Comparison of ENCODE assay signal across 8 cellular contexts in the genomic region with DNA sequence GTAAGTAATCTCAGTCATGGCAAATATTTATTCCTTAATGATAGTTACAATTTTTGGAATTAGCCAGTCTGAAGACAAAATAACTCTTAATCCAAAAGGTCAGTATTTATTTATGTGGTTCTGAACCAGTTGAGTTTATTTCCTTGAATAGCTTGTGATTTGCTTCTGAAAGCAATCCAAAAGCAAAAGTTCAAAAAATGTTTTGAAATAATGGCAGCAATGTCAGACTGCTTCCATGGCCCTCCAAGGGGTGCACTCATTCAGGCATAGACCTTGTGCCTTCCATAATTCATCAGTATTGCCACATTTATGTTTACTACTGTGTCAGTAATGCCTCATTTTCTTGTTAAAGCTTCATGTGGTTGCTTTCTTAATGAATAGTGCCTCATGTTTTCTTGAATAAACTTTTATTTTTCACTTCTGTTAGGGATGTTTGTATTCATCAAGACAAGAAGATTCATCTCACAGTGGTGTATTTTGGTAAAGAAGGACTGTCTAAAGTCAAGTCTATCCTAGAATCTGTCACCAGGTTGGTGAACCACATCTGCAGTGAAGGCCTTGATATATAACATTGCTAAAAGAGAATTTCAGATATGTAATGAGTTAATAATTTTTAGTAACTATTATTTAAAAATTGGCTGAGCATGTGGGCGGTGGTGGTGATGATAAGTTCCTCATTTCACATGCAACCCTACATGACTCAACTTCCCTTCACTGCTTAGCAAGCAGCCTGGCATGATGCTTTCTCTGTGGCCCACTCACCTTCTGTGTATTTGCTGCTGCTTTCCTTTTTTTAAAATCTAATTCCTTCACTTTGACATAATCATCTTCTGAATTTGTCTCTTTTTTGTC. TPM values are rescaled to one million over a fixed set of nuclear protein-coding genes. Genes with fewer than 3 reads are reported as not detected.
DNase-seq lines count a peak whose midpoint lies in the region; ATAC-seq, FAIRE-seq and TF ChIP-seq lines count a peak whose summit lies in the region.

No MANE protein-coding gene starts in this region.

- no peak for FAIRE-seq in HTR-8/SVneo (lab: Jason Lieb, UNC)

- no peak for TF ChIP-seq CTCF in tibial nerve (IDR thresholded peaks at IDR 0.05)

- no peak overlapping the region for H3K4me3 ChIP-seq in tibial nerve

- H3K36me3 Mint-ChIP-seq in activated CD4-positive, alpha-beta T cell treated with anti-CD3 and anti-CD28 coated beads, Interleukin-2, amount 10 ng/mL, durations not matched to agents 24 days and 14 days (ENCODE audit: low read depth), result peaks cover 49% of the 10 kb centered on the region

- no peak for DNase-seq in activated CD4-positive, alpha-beta T cell treated with anti-CD3 and anti-CD28 coated beads, Interleukin-2, amount 10 ng/mL, durations not matched to agents 24 days and 14 days
- DNase-seq in kidney tubule cell (ENCODE audit: low spot score) (peak; percentile 85), tibial nerve (ENCODE audit: low spot score in 2 of 2) (no peak), HTR-8/SVneo (ENCODE audit: insufficient read length, low spot score) (no peak), germinal center (ENCODE audit: low spot score) (no peak), NCI-H2227 (lab: John Stamatoyannopoulos, UW; ENCODE audit: unreplicated experiment) (no peak)

- intact Hi-C loops in activated CD4-positive, alpha-beta T cell treated with anti-CD3 and anti-CD28 coated beads, Interleukin-2, amount 10 ng/mL, durations not matched to agents 24 days and 14 days (cut with micrococcal nuclease), result loop anchor here (1.0 to 5.0 kb wide), 2 partner anchors 20 to 33 kb away; no protein-coding TSS in a partner anchor

- TF ChIP-seq EP300 in tibial nerve (IDR thresholded peaks at IDR 0.05), result no peak

- no peaks in the 10 kb centered on the region for H3K9me3 Mint-ChIP-seq in activated CD4-positive, alpha-beta T cell treated with anti-CD3 and anti-CD28 coated beads, Interleukin-2, amount 10 ng/mL, durations not matched to agents 24 days and 14 days

- TF ChIP-seq POLR2A in tibial nerve (IDR thresholded peaks at IDR 0.05), result no peak

- H3K27ac Mint-ChIP-seq in activated CD4-positive, alpha-beta T cell treated with anti-CD3 and anti-CD28 coated beads, Interleukin-2, amount 10 ng/mL, durations not matched to agents 24 days and 14 days, result peak overlapping the region; percentile 91

- 61 to 70% methylated on average over 1 of the region's 1 CpG for WGBS in tibial nerve, 2 donors

- H3K27me3 ChIP-seq in tibial nerve, result no peaks in the 10 kb centered on the region

- no peaks in the 10 kb centered on the region for H3K27me3 Mint-ChIP-seq in activated CD4-positive, alpha-beta T cell treated with anti-CD3 and anti-CD28 coated beads, Interleukin-2, amount 10 ng/mL, durations not matched to agents 24 days and 14 days

- peak overlapping the region; percentile 12 for H3K4me3 Mint-ChIP-seq in activated CD4-positive, alpha-beta T cell treated with anti-CD3 and anti-CD28 coated beads, Interleukin-2, amount 10 ng/mL, durations not matched to agents 24 days and 14 days

- peak overlapping the region in 1 of 4 donors; percentile 39 for H3K27ac ChIP-seq in tibial nerve

- peak; percentile 54 for ATAC-seq in GM18867 (IDR thresholded peaks at IDR 0.05; ENCODE audit: unreplicated experiment)
- peak; percentile 44 for ATAC-seq in HG02943 (IDR thresholded peaks at IDR 0.05; ENCODE audit: low read depth, unreplicated experiment)

- H3K4me1 ChIP-seq in tibial nerve, result peaks cover 0 to 29% (median 12%) of the 10 kb centered on the region in 4 donors

- no peaks in the 10 kb centered on the region for H3K9me3 ChIP-seq in tibial nerve

- H3K4me1 Mint-ChIP-seq in activated CD4-positive, alpha-beta T cell treated with anti-CD3 and anti-CD28 coated beads, Interleukin-2, amount 10 ng/mL, durations not matched to agents 24 days and 14 days, result peaks cover 41% of the 10 kb centered on the region

- peaks cover 0 to 28% (median 0%) of the 10 kb centered on the region in 3 donors for H3K36me3 ChIP-seq in tibial nerve

RNA-seq across cellular contexts. Expression of a gene that starts 22.0 kb away (rescaled TPM):
- total RNA-seq in activated CD4-positive, alpha-beta T cell treated with anti-CD3 and anti-CD28 coated beads, Interleukin-2, amount 10 ng/mL, durations not matched to agents 24 days and 14 days, result 24.7 and 25.9 TPM in 2 replicates
- total RNA-seq in tibial nerve, result 10 to 100 TPM; 29.1 to 43.3 (median 34.7) TPM
